22 cellular contexts compared by ENCODE assay signal in the genomic region with DNA sequence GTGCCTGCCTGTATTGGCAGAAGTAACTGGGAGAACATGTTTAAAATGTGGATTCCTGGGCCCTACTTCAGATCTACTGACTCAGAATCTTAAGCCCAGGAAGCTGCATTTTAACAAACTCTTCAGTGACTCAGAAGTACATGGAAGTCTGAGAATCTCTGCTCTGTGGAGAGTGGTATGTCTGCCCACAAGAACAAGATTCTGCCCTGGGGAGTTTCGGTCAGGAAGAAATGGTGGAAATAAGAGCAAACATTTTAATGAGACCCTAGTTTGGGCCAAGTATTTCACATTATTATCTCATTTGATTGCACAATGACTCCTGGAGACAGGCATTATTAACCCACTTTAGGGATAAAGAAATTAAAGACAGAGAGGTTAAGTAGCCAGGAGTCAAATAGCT. TPM values are rescaled to one million over a fixed set of nuclear protein-coding genes. Genes with fewer than 3 reads are reported as not detected.
DNase-seq lines count a peak whose midpoint lies in the region; ATAC-seq, FAIRE-seq and TF ChIP-seq lines count a peak whose summit lies in the region.
"Had no signal": no experiment of that assay in that cellular context is flagged by ENCODE, and none has a peak within 500 bp of the region (broad histone marks: within the 10 kb centered on the region; RNA-seq: fewer than 3 reads in every experiment).

No MANE protein-coding gene starts in this region.

- H3K27me3 ChIP-seq in HepG2 (ENCODE audit: control insufficient read depth in 1 of 2, insufficient read depth in 2 of 2, low read length in 2 of 2) (no peaks in the 10 kb centered on the region; a peak in 1 of 5 replicates), right lobe of liver (no peaks in the 10 kb centered on the region), adipocyte (replicated peaks; ENCODE audit: control insufficient read depth, insufficient read depth, low read length) (no peaks in the 10 kb centered on the region), aorta (ENCODE audit: control insufficient read depth in 1 of 2, insufficient read depth in 2 of 2, low read length in 1 of 2) (no peaks in the 10 kb centered on the region)
- H3K27me3 ChIP-seq: MG63 had no signal

- no peaks in the 10 kb centered on the region for H3K9me3 Mint-ChIP-seq in progenitor cell of endocrine pancreas (ENCODE audit: low read depth)
- H3K9me3 Mint-ChIP-seq: natural killer cell treated with Interleukin-12 subunit alpha and Interleukin-12 subunit beta and Interleukin-15 and Interleukin-18, amount 100 ng/mL, for 72 hours had no signal

- FAIRE-seq in HepG2 (lab: Jason Lieb, UNC) (no peak), D721Med (lab: Jason Lieb, UNC) (no peak)
- FAIRE-seq: G401.6 had no signal

- no peak for ATAC-seq in HepG2
- no peak for ATAC-seq in right lobe of liver
- ATAC-seq in aorta (ENCODE audit: low FRiP score) = peak; percentile 62
- ATAC-seq: HCT116; natural killer cell treated with Interleukin-12 subunit alpha and Interleukin-12 subunit beta and Interleukin-15 and Interleukin-18, amount 100 ng/mL, for 72 hours; SK-N-SH treated with all-trans-retinoic acid at 6 μM for 48 hours had no signal

- H3K79me2 ChIP-seq in HepG2 (ENCODE audit: insufficient read depth, low read length) = no peaks in the 10 kb centered on the region

- no peaks in the 10 kb centered on the region for H3K4me1 Mint-ChIP-seq in progenitor cell of endocrine pancreas (ENCODE audit: low read depth)

- BruUV-seq in HepG2 (replicated peaks; lab: Mats Ljungman, UMichigan) = no TSS peak

- H3K36me3 Mint-ChIP-seq in progenitor cell of endocrine pancreas (ENCODE audit: insufficient read depth) = no peaks in the 10 kb centered on the region
- H3K36me3 Mint-ChIP-seq: natural killer cell treated with Interleukin-12 subunit alpha and Interleukin-12 subunit beta and Interleukin-15 and Interleukin-18, amount 100 ng/mL, for 72 hours had no signal

- H3K4me3 ChIP-seq in HepG2 (replicated peaks in 1 of 3; ENCODE audit: insufficient read depth in 1 of 3, low read depth in 2 of 3, low read length in 3 of 3) = no peak overlapping the region
- H3K4me3 ChIP-seq in right lobe of liver = no peak overlapping the region
- H3K4me3 ChIP-seq in adipocyte (ENCODE audit: low read length) = no peak overlapping the region
- no peak overlapping the region for H3K4me3 ChIP-seq in aorta (ENCODE audit: low read length in 2 of 2)
- H3K4me3 ChIP-seq: MG63 had no signal

- no peak for TF ChIP-seq POLR2A in HepG2 (IDR thresholded peaks at IDR 0.05; ENCODE audit: insufficient read depth in 1 of 2, low read depth in 2 of 2, low read length in 2 of 2)
- no peak for TF ChIP-seq POLR2A in right lobe of liver (IDR thresholded peaks at IDR 0.05)

- whole genome bisulfite sequencing in HepG2 (ENCODE audit: low lambda C conversion rate) = 95% methylated on average over 1 of the region's 1 CpG
- 90% methylated on average over 1 of the region's 1 CpG for WGBS in right lobe of liver (ENCODE audit: insufficient coverage, low coverage, low lambda C conversion rate, missing lambda C conversion rate)
- 91 to 96% methylated on average over 1 of the region's 1 CpG for WGBS in aorta, 2 donors

- H3K4me1 ChIP-seq in HepG2 (ENCODE audit: insufficient read depth, low read length) (no peaks in the 10 kb centered on the region), right lobe of liver (no peaks in the 10 kb centered on the region), adipocyte (ENCODE audit: control insufficient read depth, insufficient read depth, low read length) (peaks cover 45% of the 10 kb centered on the region), aorta (ENCODE audit: control insufficient read depth in 1 of 2, insufficient read depth in 2 of 2, low read length in 2 of 2) (peaks cover 0 to 2% of the 10 kb centered on the region in 2 donors)

- CTCF ChIA-PET in HepG2 (lab: Yijun Ruan, JAX; ENCODE audit: low intra/inter-chr PET ratio, low total read pairs) = no interaction called here

- TF ChIP-seq CTCF in HepG2 (CRISPR knock-in tag; IDR thresholded peaks at IDR 0.05) = no peak
- TF ChIP-seq CTCF in right lobe of liver (IDR thresholded peaks at IDR 0.05) = no peak
- TF ChIP-seq CTCF in D721Med (IDR thresholded peaks at IDR 0.05; ENCODE audit: insufficient read depth, missing control alignments) = no peak
- no peak for TF ChIP-seq CTCF in progenitor cell of endocrine pancreas (IDR thresholded peaks at IDR 0.05; ENCODE audit: unreplicated experiment)

- H3K4me2 ChIP-seq in HepG2 (ENCODE audit: low read depth, low read length) = no peak overlapping the region

- H4K20me1 ChIP-seq in HepG2 (ENCODE audit: insufficient read depth, low read length) = no peaks in the 10 kb centered on the region

- H3K27ac Mint-ChIP-seq in progenitor cell of endocrine pancreas = no peak overlapping the region
- H3K27ac Mint-ChIP-seq: natural killer cell treated with Interleukin-12 subunit alpha and Interleukin-12 subunit beta and Interleukin-15 and Interleukin-18, amount 100 ng/mL, for 72 hours had no signal

- in situ Hi-C loops in HepG2 (cut with HindIII; ENCODE audit: extremely low pct_ligation_motif_present, low pct_unique_long_range_greater_than_20kb) = no loop called here

- H3K9me3 ChIP-seq in HepG2 (ENCODE audit: low read length) (no peaks in the 10 kb centered on the region), right lobe of liver (no peaks in the 10 kb centered on the region), adipocyte (ENCODE audit: control insufficient read depth, low read length) (no peaks in the 10 kb centered on the region), aorta (ENCODE audit: control insufficient read depth, low read length) (no peaks in the 10 kb centered on the region)
- H3K9me3 ChIP-seq: MG63 had no signal

- intact Hi-C loops in HepG2 (cut with micrococcal nuclease; ENCODE audit: unreplicated experiment) (no loop called here), right lobe of liver (cut with DNase I) (no loop called here), aorta (cut with DNase I) (no loop called here)

- no peaks in the 10 kb centered on the region for H3K36me3 ChIP-seq in HepG2 (replicated peaks in 1 of 2; ENCODE audit: control insufficient read depth in 1 of 2, insufficient read depth in 2 of 2, low read length in 2 of 2)
- H3K36me3 ChIP-seq in right lobe of liver = no peaks in the 10 kb centered on the region
- H3K36me3 ChIP-seq in adipocyte (ENCODE audit: control insufficient read depth, insufficient read depth, low read length, severe bottlenecking) = peaks cover 21% of the 10 kb centered on the region
- peaks cover 0 to 2% of the 10 kb centered on the region in 2 donors for H3K36me3 ChIP-seq in aorta (ENCODE audit: control insufficient read depth in 1 of 2, insufficient read depth in 2 of 2, low read length in 1 of 2)

- H2AFZ ChIP-seq in HepG2 (ENCODE audit: low read length) = no peak overlapping the region

- DNase-seq in HepG2 (ENCODE audit: low spot score) (no peak), right lobe of liver (no peak), adipocyte (ENCODE audit: low read depth) (peak; percentile 71), fibroblast of peridontal ligament (ENCODE audit: extremely low read depth) (peak; percentile 81), aorta (no peak), iPS-NIHi7 (ENCODE audit: extremely low spot score) (no peak), D721Med (ENCODE audit: insufficient read length, low spot score) (no peak), progenitor cell of endocrine pancreas (ENCODE audit: low spot score, unreplicated experiment) (no peak)
- DNase-seq: activated CD4-positive, alpha-beta T cell treated with anti-CD3 and anti-CD28 coated beads, Interleukin-2, amount 50 U/mL, for 1 hour; activated naive CD4-positive, alpha-beta T cell treated with anti-CD3 and anti-CD28 coated beads, Interleukin-2, amount 50 U/mL, for 16 hours; activated T-cell treated with anti-CD3 and anti-CD28 coated beads for 4 hours; cerebellar nuclear complex; MG63; NCI-H1694 treated with DMSO at 0.1 percent for 48 hours; NCI-H524 treated with DMSO at 0.1 percent for 48 hours; stimulated activated CD4-positive, alpha-beta T cell treated with anti-CD3 and anti-CD28 coated beads, Interleukin-1b, Interleukin-23, amount 100 ng/mL, for 48 hours; substantia nigra had no signal

- no peak overlapping the region for H3K4me3 Mint-ChIP-seq in progenitor cell of endocrine pancreas (ENCODE audit: low read depth)
- H3K4me3 Mint-ChIP-seq: natural killer cell treated with Interleukin-12 subunit alpha and Interleukin-12 subunit beta and Interleukin-15 and Interleukin-18, amount 100 ng/mL, for 72 hours had no signal

- H3K27me3 Mint-ChIP-seq in progenitor cell of endocrine pancreas = peaks cover 12% of the 10 kb centered on the region

- H3K9ac ChIP-seq in HepG2 (ENCODE audit: insufficient read depth, low read depth, low read length) = no peak overlapping the region
- peak overlapping the region; percentile 15 for H3K9ac ChIP-seq in adipocyte (ENCODE audit: low read length)

- H3K27ac ChIP-seq in HepG2 (ENCODE audit: extremely low read length, insufficient read depth, low read length) (no peak overlapping the region), right lobe of liver (no peak overlapping the region), aorta (ENCODE audit: low read depth in 1 of 2, low read length in 2 of 2) (no peak overlapping the region)

- POLR2A ChIA-PET in HepG2 (lab: Yijun Ruan, JAX) = no interaction called here

- no peak for TF ChIP-seq EP300 in HepG2 (IDR thresholded peaks at IDR 0.05; ENCODE audit: low read depth in 2 of 2, low read length in 2 of 2)
- no peak for TF ChIP-seq EP300 in HepG2 (CRISPR knock-in tag; IDR thresholded peaks at IDR 0.05; ENCODE audit: borderline replicate concordance)

- no peak for TF ChIP-seq RAD21 in HepG2 (CRISPR knock-in tag; IDR thresholded peaks at IDR 0.05)

RNA-seq across cellular contexts. Expression of gene ALDH1L2, which starts 8.2 kb away (rescaled TPM):
- total RNA-seq in HepG2 (2016; rRNA removed; fragmentation: Illumina TruSeq; extraction: Trizol) = 0.40 and 0.87 TPM in 2 replicates
- total RNA-seq in HepG2 (2016; cell fraction: cytosol; rRNA removed; fragmentation: Illumina TruSeq; extraction: Trizol; ENCODE audit: low read depth) = under 0.01 and 0.09 TPM in 2 replicates
- total RNA-seq in HepG2 (2016; cell fraction: insoluble cytoplasmic fraction; rRNA removed; fragmentation: Illumina TruSeq; extraction: Trizol) = 0.59 and 0.87 TPM in 2 replicates
- total RNA-seq in HepG2 (2016; cell fraction: membrane; rRNA removed; fragmentation: Illumina TruSeq; extraction: Trizol) = 0.17 and 0.25 TPM in 2 replicates
- total RNA-seq in HepG2 (2016; cell fraction: nucleus; rRNA removed; fragmentation: Illumina TruSeq; extraction: Trizol) = 0.75 and 1.5 TPM in 2 replicates
- 4.0 and 4.6 TPM in 2 replicates for polyA plus RNA-seq in HepG2 (2011; rRNA removed)
- polyA plus RNA-seq in HepG2 (2011; cell fraction: cytosol; rRNA removed) = 2.2 and 3.0 TPM in 2 replicates
- polyA plus RNA-seq in HepG2 (2011; cell fraction: nucleus; rRNA removed) = 3.5 and 4.1 TPM in 2 replicates
- polyA plus RNA-seq in HepG2 (2012) = 1.9 and 3.4 TPM in 2 replicates
- 0.02 and 0.03 TPM in 2 replicates for polyA plus RNA-seq in HepG2 (2016; cell fraction: cytosol; fragmentation: Illumina TruSeq; extraction: Trizol; ENCODE audit: low read depth)
- 0.71 and 0.83 TPM in 2 replicates for polyA plus RNA-seq in HepG2 (2016; cell fraction: insoluble cytoplasmic fraction; fragmentation: Illumina TruSeq; extraction: Trizol; ENCODE audit: low read depth)
- polyA plus RNA-seq in HepG2 (2016; cell fraction: membrane; fragmentation: Illumina TruSeq; extraction: Trizol; ENCODE audit: low read depth) = 0.06 and 0.12 TPM in 2 replicates
- 0.62 and 1.1 TPM in 2 replicates for polyA plus RNA-seq in HepG2 (2016; cell fraction: nucleus; fragmentation: Illumina TruSeq; extraction: Trizol; ENCODE audit: insufficient read depth, low read depth)
- polyA minus RNA-seq in HepG2 (2011; rRNA and poly(A)+ RNA removed; ENCODE audit: low replicate concordance) = 0.49 and 4.9 TPM in 2 replicates
- polyA minus RNA-seq in HepG2 (2011; cell fraction: cytosol; rRNA and poly(A)+ RNA removed) = 3.2 and 3.6 TPM in 2 replicates
- 10.1 and 11.7 TPM in 2 replicates for polyA minus RNA-seq in HepG2 (2011; cell fraction: nucleus; rRNA and poly(A)+ RNA removed)
- total RNA-seq in right lobe of liver = under 1 TPM; 0.15 to 0.90 (median 0.28) TPM
- total RNA-seq in aorta = 10 to 100 TPM; 17.2 to 35.2 TPM
- polyA plus RNA-seq in aorta = 1 to 10 TPM; 1.6 to 3.4 TPM
- 0.69 and 1.5 TPM in 2 replicates for total RNA-seq in progenitor cell of endocrine pancreas
- total RNA-seq: HT-29 had no signal

RNA-seq across cellular contexts. Expression of gene WASHC4, which starts 31.4 kb away (rescaled TPM):
- 36.3 and 39.6 TPM in 2 replicates for total RNA-seq in HepG2 (2016; rRNA removed; fragmentation: Illumina TruSeq; extraction: Trizol)
- 3.6 and 4.7 TPM in 2 replicates for total RNA-seq in HepG2 (2016; cell fraction: cytosol; rRNA removed; fragmentation: Illumina TruSeq; extraction: Trizol; ENCODE audit: low read depth)
- 31.6 and 46.3 TPM in 2 replicates for total RNA-seq in HepG2 (2016; cell fraction: insoluble cytoplasmic fraction; rRNA removed; fragmentation: Illumina TruSeq; extraction: Trizol)
- total RNA-seq in HepG2 (2016; cell fraction: membrane; rRNA removed; fragmentation: Illumina TruSeq; extraction: Trizol) = 5.3 and 8.6 TPM in 2 replicates
- 56.1 and 56.8 TPM in 2 replicates for total RNA-seq in HepG2 (2016; cell fraction: nucleus; rRNA removed; fragmentation: Illumina TruSeq; extraction: Trizol)
- polyA plus RNA-seq in HepG2 (2011; rRNA removed) = 15.5 and 21.0 TPM in 2 replicates
- 4.6 and 8.1 TPM in 2 replicates for polyA plus RNA-seq in HepG2 (2011; cell fraction: cytosol; rRNA removed)
- polyA plus RNA-seq in HepG2 (2011; cell fraction: nucleus; rRNA removed) = 16.8 and 21.2 TPM in 2 replicates
- polyA plus RNA-seq in HepG2 (2012) = 15.3 and 18.4 TPM in 2 replicates
- 0.57 and 0.61 TPM in 2 replicates for polyA plus RNA-seq in HepG2 (2016; cell fraction: cytosol; fragmentation: Illumina TruSeq; extraction: Trizol; ENCODE audit: low read depth)
- 19.5 and 20.6 TPM in 2 replicates for polyA plus RNA-seq in HepG2 (2016; cell fraction: insoluble cytoplasmic fraction; fragmentation: Illumina TruSeq; extraction: Trizol; ENCODE audit: low read depth)
- 1.7 and 1.9 TPM in 2 replicates for polyA plus RNA-seq in HepG2 (2016; cell fraction: membrane; fragmentation: Illumina TruSeq; extraction: Trizol; ENCODE audit: low read depth)
- 36.1 and 44.2 TPM in 2 replicates for polyA plus RNA-seq in HepG2 (2016; cell fraction: nucleus; fragmentation: Illumina TruSeq; extraction: Trizol; ENCODE audit: insufficient read depth, low read depth)
- polyA minus RNA-seq in HepG2 (2011; rRNA and poly(A)+ RNA removed; ENCODE audit: low replicate concordance) = 22.5 and 23.7 TPM in 2 replicates
- polyA minus RNA-seq in HepG2 (2011; cell fraction: cytosol; rRNA and poly(A)+ RNA removed) = 24.8 and 25.8 TPM in 2 replicates
- polyA minus RNA-seq in HepG2 (2011; cell fraction: nucleus; rRNA and poly(A)+ RNA removed) = 132 and 134 TPM in 2 replicates
- total RNA-seq in right lobe of liver = 10 to 100 TPM; 24.4 to 51.4 (median 36.2) TPM
- total RNA-seq in aorta = 10 to 100 TPM; 50.6 to 86.2 TPM
- polyA plus RNA-seq in aorta = 10 to 100 TPM; 11.5 to 23.7 TPM
- 50.1 and 52.7 TPM in 2 replicates for total RNA-seq in progenitor cell of endocrine pancreas

Comparison
In these comparisons a context has a peak if more than half of its experiments do, and no peak if none do; other contexts are left out.
1. DNase-seq: peak in adipocyte (single experiment) and fibroblast of peridontal ligament (single experiment); none in HepG2 (single experiment), right lobe of liver (0 of 3), aorta (0 of 2), iPS-NIHi7 (single experiment), D721Med (single experiment) and progenitor cell of endocrine pancreas (single experiment).